In the genomic region with DNA sequence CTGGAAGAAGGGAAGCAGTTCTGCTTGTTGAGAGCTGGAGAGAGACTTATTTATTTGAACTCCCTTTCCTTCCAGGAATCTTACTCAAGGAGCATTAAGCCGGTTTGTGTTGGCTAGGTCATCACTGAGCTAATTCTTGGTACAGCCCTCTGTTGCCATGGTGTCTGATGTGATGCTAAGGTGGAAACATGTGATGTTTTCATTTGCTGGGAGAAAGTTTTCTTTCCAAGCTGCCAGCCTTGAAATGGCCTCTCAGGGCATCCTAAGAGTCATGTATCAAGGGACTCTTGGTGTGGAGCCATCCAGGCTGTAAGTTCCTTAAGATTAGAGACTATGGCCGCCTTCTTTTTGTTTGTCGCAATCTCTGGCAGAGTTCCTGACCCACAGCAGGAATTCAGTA, we compare ENCODE assay signal across 12 cellular contexts. TPM values are rescaled to one million over a fixed set of nuclear protein-coding genes. Genes with fewer than 3 reads are reported as not detected.
DNase-seq lines count a peak whose midpoint lies in the region; ATAC-seq and TF ChIP-seq lines count a peak whose summit lies in the region.
"Had no signal": no experiment of that assay in that cellular context is flagged by ENCODE, and none has a peak within 500 bp of the region (broad histone marks: within the 10 kb centered on the region; RNA-seq: fewer than 3 reads in every experiment).

No MANE protein-coding gene starts in this region.

- H3K27me3 ChIP-seq in left lung (no peaks in the 10 kb centered on the region), testis (no peaks in the 10 kb centered on the region), vagina (no peaks in the 10 kb centered on the region)
- H3K27me3 ChIP-seq: SJCRH30 had no signal

- H3K36me3 ChIP-seq in left lung, result peaks cover 0 to 6% of the 10 kb centered on the region in 2 donors
- no peaks in the 10 kb centered on the region for H3K36me3 ChIP-seq in testis (ENCODE audit: low read depth, missing control alignments)
- H3K36me3 ChIP-seq in vagina, result no peaks in the 10 kb centered on the region
- H3K36me3 ChIP-seq: SJCRH30 had no signal

- peak; percentile 9 for ATAC-seq in left lung
- ATAC-seq: stimulated activated naive CD8-positive, alpha-beta T cell treated with anti-CD3 and anti-CD28 coated beads, Interleukin-15, Interleukin-2, amounts not matched to agents 100 U/mL and 50 U/mL, for 24 hours had no signal

- DNase-seq in M059J (ENCODE audit: low read depth), result peak; percentile 32
- peak; percentile 82 for DNase-seq in choroid plexus epithelial cell (ENCODE audit: low read depth)
- DNase-seq in left lung, result no peak
- peak; percentile 33 for DNase-seq in testis
- DNase-seq in NCI-H1105 (lab: John Stamatoyannopoulos, UW), result no peak
- no peak for DNase-seq in vagina (ENCODE audit: extremely low spot score in 2 of 2)
- DNase-seq in NCI-H82 (lab: John Stamatoyannopoulos, UW), result no peak
- DNase-seq: CD8-positive, alpha-beta memory T cell; mesendoderm; NCI-H1436 treated with DMSO at 0.1 percent for 48 hours; stimulated activated naive CD8-positive, alpha-beta T cell treated with anti-CD3 and anti-CD28 coated beads, Interleukin-15, Interleukin-2, amounts not matched to agents 100 U/mL and 50 U/mL, for 24 hours had no signal

- TF ChIP-seq CTCF in choroid plexus epithelial cell (conservative IDR thresholded peaks at IDR 0.05; ENCODE audit: low read depth, low read length), result no peak
- TF ChIP-seq CTCF in left lung (IDR thresholded peaks at IDR 0.05), result no peak
- TF ChIP-seq CTCF in testis (IDR thresholded peaks at IDR 0.05), result no peak
- TF ChIP-seq CTCF in vagina (IDR thresholded peaks at IDR 0.05), result no peak

- intact Hi-C loops in left lung (cut with DNase I) (no loop called here), testis (cut with DNase I; ENCODE audit: low total_unique reads) (no loop called here), vagina (cut with DNase I) (no loop called here)

- H3K4me3 ChIP-seq in choroid plexus epithelial cell (ENCODE audit: low read depth, low read length) (no peak overlapping the region), left lung (no peak overlapping the region), testis (no peak overlapping the region), vagina (no peak overlapping the region)
- H3K4me3 ChIP-seq: SJCRH30 had no signal

- H3K4me1 ChIP-seq in left lung (peaks cover 6 to 57% of the 10 kb centered on the region in 2 donors), testis (peaks cover 15% of the 10 kb centered on the region), vagina (peaks cover 54% of the 10 kb centered on the region)

- peak overlapping the region in 1 of 2 donors; percentile 41 for H3K27ac ChIP-seq in left lung
- peak overlapping the region in 1 of 2 donors; percentile 27 for H3K27ac ChIP-seq in testis
- no peak overlapping the region for H3K27ac ChIP-seq in vagina
- H3K27ac ChIP-seq: SJCRH30 had no signal

- no peak for TF ChIP-seq POLR2A in testis (IDR thresholded peaks at IDR 0.05)
- no peak for TF ChIP-seq POLR2A in vagina (IDR thresholded peaks at IDR 0.05)

- H3K9me3 ChIP-seq in left lung (no peaks in the 10 kb centered on the region), testis (no peaks in the 10 kb centered on the region), vagina (no peaks in the 10 kb centered on the region)
- H3K9me3 ChIP-seq: SJCRH30 had no signal

- WGBS in testis, 2 donors, result 71 to 75% methylated on average over 3 of the region's 3 CpGs

RNA-seq across cellular contexts. Expression of gene PSKH1, which starts 4.2 kb away (rescaled TPM):
- 6.1 and 8.2 TPM in 2 replicates for total RNA-seq in M059J (2014; rRNA removed; shearing (Covaris generic))
- 10 to 100 TPM; 25.4 to 29.6 TPM for total RNA-seq in left lung
- 10 to 100 TPM; 47.7 to 50.5 TPM for total RNA-seq in testis
- 66.8 TPM for polyA plus RNA-seq in testis (ENCODE audit: insufficient read depth, low read depth, low replicate concordance)
- 17.4 TPM for total RNA-seq in vagina

RNA-seq across cellular contexts. Expression of gene NRN1L, which starts 12.5 kb away (rescaled TPM):
- 0.42 TPM in 1 of 2 replicates, not detected in the other for total RNA-seq in M059J (2014; rRNA removed; shearing (Covaris generic))
- total RNA-seq in left lung (1 to 10 TPM in 1 of 2 donors, not detected in 1; 1.7 TPM), testis (1 to 10 TPM; 4.2 to 8.1 TPM), vagina (not detected)
- polyA plus RNA-seq in testis (ENCODE audit: insufficient read depth, low read depth, low replicate concordance), result 2.9 TPM
- total RNA-seq: SJCRH30 had no signal

RNA-seq across cellular contexts. Expression of gene EDC4, which starts 24.4 kb away (rescaled TPM):
- total RNA-seq in M059J (2014; rRNA removed; shearing (Covaris generic)), result 38.9 and 66.1 TPM in 2 replicates
- total RNA-seq in left lung, result 10 to 100 TPM; 47.9 to 48.8 TPM
- 100 to 1,000 TPM; 106 to 107 TPM for total RNA-seq in testis
- 96.7 TPM for polyA plus RNA-seq in testis (ENCODE audit: insufficient read depth, low read depth, low replicate concordance)
- total RNA-seq in vagina, result 71.9 TPM

RNA-seq across cellular contexts. Expression of gene CTRL, which starts 34.4 kb away (rescaled TPM):
- total RNA-seq in M059J (2014; rRNA removed; shearing (Covaris generic)), result not detected in 2 replicates
- total RNA-seq in left lung, result under 1 TPM in 1 of 2 donors, not detected in 1; 0.50 TPM
- 1 to 10 TPM in 1 of 2 donors, under 1 TPM in 1; 0.62 to 1.7 TPM for total RNA-seq in testis
- 0.36 TPM for polyA plus RNA-seq in testis (ENCODE audit: insufficient read depth, low read depth, low replicate concordance)
- 3.2 TPM for total RNA-seq in vagina

RNA-seq across cellular contexts. Expression of gene PSMB10, which starts 39.4 kb away (rescaled TPM):
- 53.8 and 63.5 TPM in 2 replicates for total RNA-seq in M059J (2014; rRNA removed; shearing (Covaris generic))
- 10 to 100 TPM; 59.7 to 76.8 TPM for total RNA-seq in left lung
- total RNA-seq in testis, result 10 to 100 TPM; 13.2 to 14.2 TPM
- 49.1 TPM for polyA plus RNA-seq in testis (ENCODE audit: insufficient read depth, low read depth, low replicate concordance)
- total RNA-seq in vagina, result 45.2 TPM

Comparison
In these comparisons a context has a peak if more than half of its experiments do, and no peak if none do; other contexts are left out.
1. DNase-seq: peak in M059J (single experiment), choroid plexus epithelial cell (single experiment) and testis (single experiment); none in left lung (0 of 2), NCI-H1105 (single experiment), vagina (0 of 2) and NCI-H82 (single experiment).